14 cellular contexts compared by ENCODE assay signal in the genomic region with DNA sequence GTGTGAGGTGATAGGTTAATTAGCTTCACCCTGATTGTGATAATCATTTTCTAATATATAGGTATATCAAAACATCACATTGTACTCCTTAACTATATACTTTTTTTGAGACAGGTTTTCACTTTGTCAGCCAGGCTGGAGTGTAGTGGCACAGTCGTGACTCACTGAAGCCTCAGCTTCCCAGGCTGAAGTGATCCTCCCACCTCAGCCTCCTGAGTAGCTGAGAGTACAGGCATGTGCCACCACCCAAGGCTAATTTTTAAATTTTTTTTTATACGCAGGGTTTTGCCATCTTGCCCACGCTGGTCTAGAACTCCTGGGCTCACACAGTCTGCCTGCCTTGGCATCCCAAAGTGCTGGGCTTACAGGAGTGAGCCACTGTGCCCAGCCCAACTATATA.
DNase-seq lines count a peak whose midpoint lies in the region; ATAC-seq and TF ChIP-seq lines count a peak whose summit lies in the region.
"Had no signal": no experiment of that assay in that cellular context is flagged by ENCODE, and none has a peak within 500 bp of the region (broad histone marks: within the 10 kb centered on the region; RNA-seq: fewer than 3 reads in every experiment).

No MANE protein-coding gene starts in this region.

- H3F3A ChIP-seq in GM23248 (ENCODE audit: insufficient read depth): no peaks in the 10 kb centered on the region

- peak; percentile 31 for ATAC-seq in omental fat pad (ENCODE audit: low FRiP score)
- no peak for ATAC-seq in GM21529 (IDR thresholded peaks at IDR 0.05; ENCODE audit: unreplicated experiment)
- ATAC-seq in HG02642 (IDR thresholded peaks at IDR 0.05; ENCODE audit: poor library complexity, unreplicated experiment): no peak

- no peak overlapping the region for H3K4me3 ChIP-seq in GM23248
- H3K4me3 ChIP-seq in subcutaneous abdominal adipose tissue (ENCODE audit: low read depth in 1 of 5, low read length in 5 of 5): no peak overlapping the region
- H3K4me3 ChIP-seq: BLaER1, HAP-1 had no signal

- no peaks in the 10 kb centered on the region for H3K36me3 ChIP-seq in GM23248 (ENCODE audit: low read depth)
- H3K36me3 ChIP-seq in subcutaneous abdominal adipose tissue (ENCODE audit: control insufficient read depth in 5 of 5, insufficient read depth in 5 of 5, low read length in 5 of 5): no peaks in the 10 kb centered on the region
- H3K36me3 ChIP-seq: BLaER1, HAP-1 had no signal

- no peaks in the 10 kb centered on the region for H3K36me3 Mint-ChIP-seq in chondrocyte (ENCODE audit: low read depth)
- H3K36me3 Mint-ChIP-seq: CD14-positive monocyte; CD4-positive, alpha-beta memory T cell had no signal

- no peak overlapping the region for H3K4me2 ChIP-seq in GM23248 (ENCODE audit: unreplicated experiment)
- H3K4me2 ChIP-seq: BLaER1 had no signal

- 0 out of 2 replicates have a peak overlapping the region, but pooled peaks have one; percentile 15 for H3K27ac ChIP-seq in GM23248
- peak overlapping the region; percentile 82 for H3K27ac ChIP-seq in subcutaneous abdominal adipose tissue (ENCODE audit: low read depth, low read length)
- H3K27ac ChIP-seq: BLaER1 had no signal

- no peaks in the 10 kb centered on the region for H3K27me3 Mint-ChIP-seq in chondrocyte (ENCODE audit: low read depth)

- H3K27ac Mint-ChIP-seq in chondrocyte (ENCODE audit: unreplicated experiment): peak overlapping the region; percentile 79
- H3K27ac Mint-ChIP-seq: CD14-positive monocyte; CD4-positive, alpha-beta memory T cell had no signal

- no peaks in the 10 kb centered on the region for H3K4me1 ChIP-seq in GM23248 (ENCODE audit: insufficient read depth)
- peaks cover 1 to 31% (median 10%) of the 10 kb centered on the region in 5 donors for H3K4me1 ChIP-seq in subcutaneous abdominal adipose tissue (ENCODE audit: control insufficient read depth in 5 of 5, insufficient read depth in 5 of 5, low read length in 5 of 5)
- H3K4me1 ChIP-seq: BLaER1 had no signal

- no peaks in the 10 kb centered on the region for H3K9me2 ChIP-seq in GM23248 (ENCODE audit: insufficient read depth)

- peaks cover 26% of the 10 kb centered on the region for H3K4me1 Mint-ChIP-seq in chondrocyte (ENCODE audit: low read depth)
- H3K4me1 Mint-ChIP-seq: CD14-positive monocyte; CD4-positive, alpha-beta memory T cell had no signal

- peak; percentile 9 for DNase-seq in GM23248
- no peak for DNase-seq in chondrocyte (ENCODE audit: low spot score)
- DNase-seq in omental fat pad (ENCODE audit: low spot score): no peak
- no peak for DNase-seq in KG1 (lab: John Stamatoyannopoulos, UW)
- DNase-seq: 8988T; CD4-positive, alpha-beta memory T cell; DMS79 treated with DMSO at 0.1 percent for 48 hours; GF-D8 had no signal

- WGBS in GM23248 (ENCODE audit: low coverage in 1 of 2, low lambda C conversion rate in 2 of 2, missing lambda C conversion rate in 2 of 2), 2 experiments: 60% methylated on average over 3 of the region's 3 CpGs

- no peak overlapping the region for H3K9ac ChIP-seq in GM23248
- H3K9ac ChIP-seq in subcutaneous abdominal adipose tissue (ENCODE audit: low read length in 5 of 5): peak overlapping the region in 2 of 5 donors; percentile 44 to 45
- H3K9ac ChIP-seq: BLaER1 had no signal

- H3K9me3 ChIP-seq in GM23248 (ENCODE audit: low read depth): no peaks in the 10 kb centered on the region
- no peaks in the 10 kb centered on the region for H3K9me3 ChIP-seq in subcutaneous abdominal adipose tissue (ENCODE audit: control insufficient read depth in 5 of 5, low read length in 5 of 5)
- H3K9me3 ChIP-seq: BLaER1, HAP-1 had no signal

- no peak for TF ChIP-seq CTCF in chondrocyte (IDR thresholded peaks at IDR 0.05)
- no peak for TF ChIP-seq CTCF in omental fat pad (IDR thresholded peaks at IDR 0.05)

- H3K79me2 ChIP-seq in GM23248 (ENCODE audit: insufficient read depth): no peaks in the 10 kb centered on the region

- H3K27me3 ChIP-seq in GM23248 (replicated peaks; ENCODE audit: insufficient read depth) (peaks cover 4% of the 10 kb centered on the region), subcutaneous abdominal adipose tissue (ENCODE audit: control insufficient read depth in 5 of 5, insufficient read depth in 4 of 5, low read length in 5 of 5) (no peaks in the 10 kb centered on the region)
- H3K27me3 ChIP-seq: BLaER1 had no signal

- no peaks in the 10 kb centered on the region for H4K20me1 ChIP-seq in GM23248 (ENCODE audit: insufficient read depth)
- H4K20me1 ChIP-seq: BLaER1 had no signal

- no peak overlapping the region for H3K4me3 Mint-ChIP-seq in chondrocyte (ENCODE audit: unreplicated experiment)
- H3K4me3 Mint-ChIP-seq: CD14-positive monocyte; CD4-positive, alpha-beta memory T cell had no signal

- in situ Hi-C loops in GM23248 (cut with MboI): no loop called here

- no peaks in the 10 kb centered on the region for H3K9me3 Mint-ChIP-seq in chondrocyte (ENCODE audit: low read depth)

- H2AFZ ChIP-seq in GM23248: no peak overlapping the region
